ENCODE assay signal across 1 cellular context in the genomic region with DNA sequence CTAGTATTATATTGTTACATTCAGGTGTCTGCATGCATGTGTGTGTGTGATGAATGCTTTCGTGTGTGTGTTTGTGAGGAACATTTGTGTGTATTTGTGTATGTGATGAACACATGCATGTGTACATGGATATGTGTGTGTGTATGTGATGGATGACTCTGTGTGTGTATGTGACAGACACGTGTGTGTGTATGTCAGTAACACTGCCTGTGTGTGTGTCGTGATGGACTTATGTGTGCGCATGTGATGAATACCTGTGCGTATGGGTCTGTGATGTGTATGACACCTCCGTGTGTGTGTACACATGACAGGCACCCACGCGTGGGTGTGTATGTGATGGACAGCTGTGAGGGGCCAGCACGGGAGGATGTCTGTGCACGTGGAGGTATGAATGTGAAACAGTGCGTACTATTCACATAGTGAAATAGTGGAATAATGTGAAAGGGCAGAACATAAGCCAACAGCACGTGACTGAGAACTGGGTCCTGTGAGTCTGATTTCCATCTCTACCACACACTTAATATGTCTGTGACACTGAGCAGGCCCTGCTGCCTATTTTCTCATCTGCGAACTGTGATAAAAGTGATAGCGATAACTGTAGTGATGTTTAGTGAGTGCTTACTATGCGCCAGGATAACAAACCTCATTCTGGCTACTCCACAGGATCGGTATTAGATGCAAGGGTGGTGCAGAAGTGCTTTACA.
TF ChIP-seq lines count a peak whose summit lies in the region.

No MANE protein-coding gene starts in this region.

TF ChIP-seq in K562, 482 proteins besides CTCF, POLR2A, EP300 and RAD21:
- TF ChIP-seq BHLHE40 (IDR thresholded peaks at IDR 0.05; ENCODE audit: low read length) (peak; percentile 45; the same call in 1 of the 2 replicates), ZNF780A (CRISPR knock-in tag; IDR thresholded peaks at IDR 0.05) (no peak)
- TF ChIP-seq, protein P1, sequence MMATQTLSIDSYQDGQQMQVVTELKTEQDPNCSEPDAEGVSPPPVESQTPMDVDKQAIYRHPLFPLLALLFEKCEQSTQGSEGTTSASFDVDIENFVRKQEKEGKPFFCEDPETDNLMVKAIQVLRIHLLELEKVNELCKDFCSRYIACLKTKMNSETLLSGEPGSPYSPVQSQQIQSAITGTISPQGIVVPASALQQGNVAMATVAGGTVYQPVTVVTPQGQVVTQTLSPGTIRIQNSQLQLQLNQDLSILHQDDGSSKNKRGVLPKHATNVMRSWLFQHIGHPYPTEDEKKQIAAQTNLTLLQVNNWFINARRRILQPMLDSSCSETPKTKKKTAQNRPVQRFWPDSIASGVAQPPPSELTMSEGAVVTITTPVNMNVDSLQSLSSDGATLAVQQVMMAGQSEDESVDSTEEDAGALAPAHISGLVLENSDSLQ (IDR thresholded peaks at IDR 0.05): peak; percentile 42
- TF ChIP-seq, protein P2, sequence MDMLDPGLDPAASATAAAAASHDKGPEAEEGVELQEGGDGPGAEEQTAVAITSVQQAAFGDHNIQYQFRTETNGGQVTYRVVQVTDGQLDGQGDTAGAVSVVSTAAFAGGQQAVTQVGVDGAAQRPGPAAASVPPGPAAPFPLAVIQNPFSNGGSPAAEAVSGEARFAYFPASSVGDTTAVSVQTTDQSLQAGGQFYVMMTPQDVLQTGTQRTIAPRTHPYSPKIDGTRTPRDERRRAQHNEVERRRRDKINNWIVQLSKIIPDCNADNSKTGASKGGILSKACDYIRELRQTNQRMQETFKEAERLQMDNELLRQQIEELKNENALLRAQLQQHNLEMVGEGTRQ (CRISPR knock-in tag; IDR thresholded peaks at IDR 0.05): peak; percentile 40; the same call in 1 of the 2 replicates
- TF ChIP-seq, protein P3, sequence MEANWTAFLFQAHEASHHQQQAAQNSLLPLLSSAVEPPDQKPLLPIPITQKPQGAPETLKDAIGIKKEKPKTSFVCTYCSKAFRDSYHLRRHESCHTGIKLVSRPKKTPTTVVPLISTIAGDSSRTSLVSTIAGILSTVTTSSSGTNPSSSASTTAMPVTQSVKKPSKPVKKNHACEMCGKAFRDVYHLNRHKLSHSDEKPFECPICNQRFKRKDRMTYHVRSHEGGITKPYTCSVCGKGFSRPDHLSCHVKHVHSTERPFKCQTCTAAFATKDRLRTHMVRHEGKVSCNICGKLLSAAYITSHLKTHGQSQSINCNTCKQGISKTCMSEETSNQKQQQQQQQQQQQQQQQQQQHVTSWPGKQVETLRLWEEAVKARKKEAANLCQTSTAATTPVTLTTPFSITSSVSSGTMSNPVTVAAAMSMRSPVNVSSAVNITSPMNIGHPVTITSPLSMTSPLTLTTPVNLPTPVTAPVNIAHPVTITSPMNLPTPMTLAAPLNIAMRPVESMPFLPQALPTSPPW (CRISPR knock-in tag; IDR thresholded peaks at IDR 0.05): no peak
- TF ChIP-seq, protein P4, sequence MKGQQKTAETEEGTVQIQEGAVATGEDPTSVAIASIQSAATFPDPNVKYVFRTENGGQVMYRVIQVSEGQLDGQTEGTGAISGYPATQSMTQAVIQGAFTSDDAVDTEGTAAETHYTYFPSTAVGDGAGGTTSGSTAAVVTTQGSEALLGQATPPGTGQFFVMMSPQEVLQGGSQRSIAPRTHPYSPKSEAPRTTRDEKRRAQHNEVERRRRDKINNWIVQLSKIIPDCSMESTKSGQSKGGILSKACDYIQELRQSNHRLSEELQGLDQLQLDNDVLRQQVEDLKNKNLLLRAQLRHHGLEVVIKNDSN (CRISPR knock-in tag; IDR thresholded peaks at IDR 0.05): peak; percentile 55; the same call in 1 of the 2 replicates
TF ChIP-seq in K562: peak in this region for 4.
